ENCODE assay signal across 25 cellular contexts in the genomic region with DNA sequence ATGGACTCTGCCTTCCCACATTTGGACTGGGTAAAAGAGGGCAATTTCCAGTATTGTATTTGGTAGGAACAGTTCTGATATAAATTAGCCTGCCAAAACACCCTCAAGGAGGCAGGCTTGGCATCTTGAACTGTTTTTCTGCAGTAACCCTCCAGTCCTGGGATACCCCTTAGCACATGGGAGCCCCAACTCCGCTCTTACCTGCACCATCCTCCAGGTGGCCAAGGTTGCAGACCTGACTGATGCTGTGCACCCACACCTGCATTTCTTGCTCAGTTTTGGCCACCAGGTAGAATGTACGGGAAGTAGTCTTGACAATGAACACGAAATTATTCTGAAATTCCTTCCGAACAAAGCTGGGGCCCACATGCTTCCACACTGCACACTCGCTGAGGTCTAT.
"Had no signal": no experiment of that assay in that cellular context is flagged by ENCODE, and none has a peak within 500 bp of the region (broad histone marks: within the 10 kb centered on the region; RNA-seq: fewer than 3 reads in every experiment).

No MANE protein-coding gene starts in this region.

- FAIRE-seq: kidney, urothelium cell line had no signal

- H3K9me3 ChIP-seq: ascending aorta, tibial artery had no signal

- H3K4me3 ChIP-seq: ascending aorta, breast epithelium, lung, right atrium auricular region, tibial artery had no signal

- H3K36me3 ChIP-seq: ascending aorta, breast epithelium had no signal

- ATAC-seq: left lobe of liver; stimulated activated naive CD8-positive, alpha-beta T cell treated with anti-CD3 and anti-CD28 coated beads, Interleukin-15, Interleukin-2, amounts not matched to agents 100 U/mL and 50 U/mL, for 24 hours had no signal

- H3K36me3 Mint-ChIP-seq: mesothelial cell of epicardium had no signal

- DNase-seq: activated CD4-positive, alpha-beta T cell treated with anti-CD3 and anti-CD28 coated beads, Interleukin-2, amount 50 U/mL, for 4 hours; activated CD4-positive, CD25-positive, alpha-beta regulatory T cell treated with anti-CD3 and anti-CD28 coated beads, Interleukin-2, amount 50 U/mL, for 72 hours; activated gamma-delta T cell; cerebellar nuclear complex; cortex of kidney; effector CD8-positive, alpha-beta T cell; foreskin fibroblast; hypothalamus; kidney; nephron progenitor cell; stimulated activated CD4-positive, alpha-beta T cell treated with anti-CD3 and anti-CD28 coated beads, Interleukin-12 subunit alpha, Interleukin-12 subunit beta, amount 100 ng/mL, for 4 hours; stimulated activated CD4-positive, alpha-beta T cell treated with anti-CD3 and anti-CD28 coated beads, Interleukin-1b, Interleukin-23, amount 100 ng/mL, for 48 hours; stimulated activated CD8-positive, alpha-beta memory T cell treated with anti-CD3 and anti-CD28 coated beads, Interleukin-4, amount 100 ng/mL, for 48 hours; stimulated activated naive CD8-positive, alpha-beta T cell treated with anti-CD3 and anti-CD28 coated beads, Interleukin-15, Interleukin-2, amounts not matched to agents 100 U/mL and 50 U/mL, for 24 hours; substantia nigra; tibial artery had no signal

- H3K9me3 Mint-ChIP-seq: activated naive CD4-positive, alpha-beta T cell treated with anti-CD3 and anti-CD28 coated beads, Interleukin-2, amount 50 U/mL, for 24 hours had no signal

- H3K27ac Mint-ChIP-seq: activated naive CD4-positive, alpha-beta T cell treated with anti-CD3 and anti-CD28 coated beads, Interleukin-2, amount 50 U/mL, for 24 hours; mesothelial cell of epicardium; nephron progenitor cell had no signal

- H3K27me3 ChIP-seq: ascending aorta, right atrium auricular region, tibial artery had no signal

- H3K27me3 Mint-ChIP-seq: activated naive CD4-positive, alpha-beta T cell treated with anti-CD3 and anti-CD28 coated beads, Interleukin-2, amount 50 U/mL, for 24 hours had no signal

- H3K27ac ChIP-seq: ascending aorta, breast epithelium, right atrium auricular region, tibial artery had no signal

- H3K4me1 ChIP-seq: ascending aorta, breast epithelium had no signal

- H3K4me3 Mint-ChIP-seq: activated naive CD4-positive, alpha-beta T cell treated with anti-CD3 and anti-CD28 coated beads, Interleukin-2, amount 50 U/mL, for 24 hours; mesothelial cell of epicardium; nephron progenitor cell; T-helper 1 cell treated with Interleukin-12 subunit alpha and Interleukin-12 subunit beta and Interleukin-4 antibody, amounts not matched to agents 30 μg/mL and 1 μg/mL, for 36 hours had no signal
